In the genomic region with DNA sequence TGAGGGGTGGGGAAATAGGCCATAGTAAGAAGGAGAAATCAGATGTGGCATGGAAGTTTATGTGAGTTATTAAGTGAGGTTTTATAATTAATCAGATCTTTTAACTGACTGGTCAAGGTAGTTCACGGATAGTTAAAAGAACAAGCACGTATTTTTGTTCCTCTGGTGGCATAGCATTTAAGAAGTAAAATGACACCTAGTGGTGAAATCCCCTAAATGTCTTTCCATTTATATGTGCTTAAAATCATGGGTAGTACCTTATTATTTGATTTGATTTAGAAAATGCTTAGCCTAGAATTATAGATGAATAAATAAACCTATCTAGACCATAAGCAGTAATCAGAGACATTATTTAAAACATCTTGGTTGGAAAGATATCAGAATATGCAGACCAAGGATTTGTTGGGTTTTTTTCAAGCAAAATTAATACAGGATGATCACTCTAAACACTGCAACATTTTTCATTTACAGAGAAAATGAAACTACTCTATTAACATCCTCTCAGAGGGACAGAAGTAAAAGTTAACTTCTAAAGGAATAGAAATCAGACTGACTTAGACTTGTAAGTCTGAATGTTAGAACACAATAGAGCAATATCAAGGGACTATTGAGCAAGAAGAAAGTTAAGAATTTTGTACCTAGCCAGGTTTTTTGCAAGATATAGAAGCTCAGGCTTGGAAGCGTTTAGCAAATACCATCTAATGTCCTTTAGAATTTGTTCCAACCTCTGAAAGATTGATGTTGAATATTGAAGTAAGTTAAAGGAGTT, we compare ENCODE assay signal across 8 cellular contexts.
A peak's percentile ranks its signal among the peaks of the same experiment; 100 is the strongest.
DNase-seq lines count a peak whose midpoint lies in the region; ATAC-seq, FAIRE-seq and TF ChIP-seq lines count a peak whose summit lies in the region.

No MANE protein-coding gene starts in this region.

- H3K4me3 ChIP-seq in AG09309 (ENCODE audit: control insufficient read depth, low read depth, low read length): no peak overlapping the region
- no peak overlapping the region for H3K4me3 ChIP-seq in PC-9
- H3K4me3 ChIP-seq in H1 (ENCODE audit: extremely low read depth in 1 of 4, insufficient read depth in 2 of 4, low read depth in 3 of 4, low read length in 4 of 4): no peak overlapping the region

- peaks cover 0 to 59% (median 21%) of the 10 kb centered on the region in 3 donors for H3K36me3 Mint-ChIP-seq in naive thymus-derived CD8-positive, alpha-beta T cell

- H2BK15ac ChIP-seq in H1 (ENCODE audit: low read length): no peak overlapping the region

- no peak overlapping the region for H2AFZ ChIP-seq in PC-9
- H2AFZ ChIP-seq in H1 (ENCODE audit: low read length): no peak overlapping the region

- H3K79me2 ChIP-seq in PC-9 (ENCODE audit: low read depth): no peaks in the 10 kb centered on the region
- no peaks in the 10 kb centered on the region for H3K79me2 ChIP-seq in H1 (ENCODE audit: control insufficient read depth in 1 of 2, insufficient read depth in 2 of 2, low read length in 2 of 2)

- POLR2A ChIA-PET in PC-9 (lab: Charles Lee; ENCODE audit: unreplicated experiment): no interaction called here
- POLR2A ChIA-PET in H1 (lab: Charles Lee; ENCODE audit: partially characterized antibody): no interaction called here
- POLR2A ChIA-PET in naive thymus-derived CD8-positive, alpha-beta T cell (lab: Charles Lee): no interaction called here

- H3K23me2 ChIP-seq in H1 (ENCODE audit: low read depth, low read length): no peaks in the 10 kb centered on the region

- H3K56ac ChIP-seq in H1 (replicated peaks; ENCODE audit: insufficient read length, low read depth, low read length): no peak overlapping the region

- H3K4me2 ChIP-seq in PC-9: no peak overlapping the region
- H3K4me2 ChIP-seq in H1 (ENCODE audit: insufficient read depth in 1 of 2, low read depth in 2 of 2, low read length in 2 of 2): no peak overlapping the region

- H3K9me2 ChIP-seq in PC-9 (ENCODE audit: insufficient read depth): no peaks in the 10 kb centered on the region

- H2BK20ac ChIP-seq in H1 (ENCODE audit: low read length): no peak overlapping the region

- H3K4me3 Mint-ChIP-seq in naive thymus-derived CD8-positive, alpha-beta T cell: peak overlapping the region in 2 of 10 donors; percentile 17 to 36

- H3K9ac ChIP-seq in H1 (replicated peaks in 1 of 4; ENCODE audit: extremely low read depth in 1 of 4, low read depth in 3 of 4, low read length in 3 of 4): no peak overlapping the region

- H3K14ac ChIP-seq in H1 (ENCODE audit: insufficient read length): no peak overlapping the region

- TF ChIP-seq POLR2A in H1 (IDR thresholded peaks at IDR 0.05; ENCODE audit: control extremely low read depth in 1 of 2, low read depth in 2 of 2, low read length in 2 of 2): no peak

- H2AK5ac ChIP-seq in H1 (ENCODE audit: low read depth, low read length): no peak overlapping the region

- no TSS peak for BruUV-seq in PC-9 (replicated peaks; lab: Mats Ljungman, UMichigan)

- no peak overlapping the region for H2BK12ac ChIP-seq in H1 (ENCODE audit: low read depth, low read length)

- H3K27ac ChIP-seq in PC-9 (no peak overlapping the region), H1 (ENCODE audit: low read depth, low read length) (no peak overlapping the region)

- no peak overlapping the region for H3K23ac ChIP-seq in H1 (ENCODE audit: insufficient read length)

- H3K36me3 ChIP-seq in PC-9 (ENCODE audit: low read depth) (no peaks in the 10 kb centered on the region), H1 (ENCODE audit: control insufficient read depth in 2 of 4, insufficient read depth in 4 of 4, low read length in 3 of 4) (no peaks in the 10 kb centered on the region; a peak in 1 of 8 replicates)

- no peak overlapping the region for H3K18ac ChIP-seq in H1 (ENCODE audit: extremely low read depth, low read length)

- TF ChIP-seq EP300 in H1 (IDR thresholded peaks at IDR 0.05; ENCODE audit: borderline replicate concordance in 1 of 2, low read depth in 2 of 2, low read length in 2 of 2): no peak

- H3K4me1 ChIP-seq in PC-9 (replicated peaks; ENCODE audit: insufficient read depth) (peaks cover 11% of the 10 kb centered on the region), H1 (replicated peaks in 1 of 4; ENCODE audit: control insufficient read depth in 3 of 4, insufficient read depth in 4 of 4, low read length in 3 of 4) (no peaks in the 10 kb centered on the region)

- intact Hi-C loops in PC-9 (cut with micrococcal nuclease; ENCODE audit: unreplicated experiment): loop anchor here (5.0 kb wide), 1 partner anchor 383 kb away; no protein-coding TSS in a partner anchor

- TF ChIP-seq CTCF in AG09309 (IDR thresholded peaks at IDR 0.05; ENCODE audit: control insufficient read depth, insufficient read depth, low read depth, low read length, missing control alignments) (peak; percentile 38), GM12873 (IDR thresholded peaks at IDR 0.05; ENCODE audit: insufficient read depth, low read depth, low read length, missing control alignments) (peak; percentile 49), PC-9 (conservative IDR thresholded peaks at IDR 0.05) (peak; percentile 57), H1 (IDR thresholded peaks at IDR 0.05; ENCODE audit: control extremely low read depth in 1 of 3, insufficient read depth in 1 of 3, low read depth in 1 of 3, low read length in 3 of 3) (no peak)

- H4K20me1 ChIP-seq in PC-9 (ENCODE audit: insufficient read depth): no peaks in the 10 kb centered on the region
- H4K20me1 ChIP-seq in H1 (replicated peaks in 1 of 2; ENCODE audit: control insufficient read depth in 1 of 2, insufficient read depth in 2 of 2, low read length in 2 of 2): peaks cover 0 to 1% of the 10 kb centered on the region in 2 experiments

- H2BK5ac ChIP-seq in H1 (ENCODE audit: low read depth, low read length): no peak overlapping the region

- peak overlapping the region in 8 of 10 donors; percentile 7 to 75 (median 48) for H3K27ac Mint-ChIP-seq in naive thymus-derived CD8-positive, alpha-beta T cell

- H3K27me3 Mint-ChIP-seq in naive thymus-derived CD8-positive, alpha-beta T cell: no peaks in the 10 kb centered on the region

- CTCF ChIA-PET in PC-9 (lab: Charles Lee): no interaction called here
- CTCF ChIA-PET in H1 (lab: Charles Lee; ENCODE audit: partially characterized antibody): interaction anchor here (0.6 to 2.3 kb wide), 8 partner anchors 11 to 429 kb away, joined by 3 to 9 read pairs (median 4); no protein-coding TSS in a partner anchor

- H4K8ac ChIP-seq in H1 (ENCODE audit: extremely low read depth, insufficient read depth, low read length): no peak overlapping the region

- ATAC-seq in HG03108 (IDR thresholded peaks at IDR 0.05; ENCODE audit: unreplicated experiment): peak; percentile 63
- peak; percentile 38 to 39 for ATAC-seq in naive thymus-derived CD8-positive, alpha-beta T cell

- H3K9me3 Mint-ChIP-seq in naive thymus-derived CD8-positive, alpha-beta T cell: no peaks in the 10 kb centered on the region

- WGBS in H1 (ENCODE audit: extremely low coverage in 1 of 2, insufficient coverage in 1 of 2, insufficient read length in 1 of 2, insufficient replicate concordance in 2 of 2, low coverage in 1 of 2, low lambda C conversion rate in 2 of 2, missing lambda C conversion rate in 1 of 2), 2 experiments: 75% methylated on average over 3 of the region's 3 CpGs; no CpG with 5 or more reads in 1 of the 2 experiments

- peaks cover 5% of the 10 kb centered on the region; the same call in 1 of the 2 replicates for H3F3A ChIP-seq in PC-9 (ENCODE audit: insufficient read depth, low read depth)

- peak; percentile 65 for FAIRE-seq in H1 (lab: Jason Lieb, UNC)

- no peak overlapping the region for H4K5ac ChIP-seq in H1 (ENCODE audit: insufficient read length, low read depth, low read length)

- no peak overlapping the region for H2BK120ac ChIP-seq in H1 (replicated peaks; ENCODE audit: low read depth, low read length)

- H3K4me1 Mint-ChIP-seq in naive thymus-derived CD8-positive, alpha-beta T cell: peaks cover 6 to 19% (median 14%) of the 10 kb centered on the region in 4 donors

- peak; percentile 47 to 49 for TF ChIP-seq RAD21 in H1 (IDR thresholded peaks at IDR 0.05 in 1 of 2, conservative IDR thresholded peaks at IDR 0.05 in 1 of 2; ENCODE audit: low read depth in 2 of 2, low read length in 2 of 2)

- H3K27me3 ChIP-seq in PC-9 (ENCODE audit: insufficient read depth, low read depth) (no peaks in the 10 kb centered on the region), H1 (replicated peaks in 1 of 4; ENCODE audit: control insufficient read depth in 3 of 4, extremely low read depth in 1 of 4, insufficient read depth in 3 of 4, low read length in 3 of 4) (no peaks in the 10 kb centered on the region)

- H3K79me1 ChIP-seq in H1 (ENCODE audit: low read depth, low read length): no peaks in the 10 kb centered on the region

- H3K9me3 ChIP-seq in PC-9 (ENCODE audit: insufficient read depth, low read depth) (no peaks in the 10 kb centered on the region), H1 (ENCODE audit: insufficient read depth in 2 of 2, low read depth in 1 of 2, low read length in 1 of 2) (peaks cover 0 to 3% of the 10 kb centered on the region in 2 experiments; a peak in 1 of 4 replicates)

- peak; percentile 20 for DNase-seq in AG09309 (ENCODE audit: low read depth)
- DNase-seq in PC-9: no peak
- DNase-seq in H1 (ENCODE audit: low read depth in 1 of 2, low spot score in 2 of 2): no peak
- peak in 3 of 10 donors; percentile 25 to 36 (median 35) for DNase-seq in naive thymus-derived CD8-positive, alpha-beta T cell
- no peak for DNase-seq in HPDE6-E6E7 (ENCODE audit: extremely low spot score)
- DNase-seq in activated effector memory CD4-positive, alpha-beta T cell treated with anti-CD3 and anti-CD28 coated beads, Interleukin-2, amount 50 U/mL, for 16 hours: no peak

- no peak overlapping the region for H4K91ac ChIP-seq in H1 (replicated peaks; ENCODE audit: insufficient read length, low read length)

- H3K4ac ChIP-seq in H1 (replicated peaks; ENCODE audit: insufficient read length, low read depth, low read length): no peak overlapping the region

TF ChIP-seq in H1, 55 proteins besides CTCF, POLR2A, EP300 and RAD21 (continues in another document):
- TF ChIP-seq POLR2AphosphoS5 (IDR thresholded peaks at IDR 0.05; ENCODE audit: low read depth, low read length) (no peak), JUND (IDR thresholded peaks at IDR 0.05; ENCODE audit: low read length) (no peak), CREB1 (IDR thresholded peaks at IDR 0.05) (no peak), BRCA1 (IDR thresholded peaks at IDR 0.05; ENCODE audit: low read depth, low read length) (no peak)
- TF ChIP-seq, protein P1, sequence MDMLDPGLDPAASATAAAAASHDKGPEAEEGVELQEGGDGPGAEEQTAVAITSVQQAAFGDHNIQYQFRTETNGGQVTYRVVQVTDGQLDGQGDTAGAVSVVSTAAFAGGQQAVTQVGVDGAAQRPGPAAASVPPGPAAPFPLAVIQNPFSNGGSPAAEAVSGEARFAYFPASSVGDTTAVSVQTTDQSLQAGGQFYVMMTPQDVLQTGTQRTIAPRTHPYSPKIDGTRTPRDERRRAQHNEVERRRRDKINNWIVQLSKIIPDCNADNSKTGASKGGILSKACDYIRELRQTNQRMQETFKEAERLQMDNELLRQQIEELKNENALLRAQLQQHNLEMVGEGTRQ (IDR thresholded peaks at IDR 0.05; ENCODE audit: low read length): no peak

Comparison
In these comparisons a context has a peak if more than half of its experiments do, and no peak if none do; other contexts are left out.
1. CTCF ChIP-seq: peak in AG09309 (single experiment), GM12873 (single experiment) and PC-9 (single experiment); none in H1 (0 of 3).